Comparison of ENCODE assay signal across 9 cellular contexts in the genomic region with DNA sequence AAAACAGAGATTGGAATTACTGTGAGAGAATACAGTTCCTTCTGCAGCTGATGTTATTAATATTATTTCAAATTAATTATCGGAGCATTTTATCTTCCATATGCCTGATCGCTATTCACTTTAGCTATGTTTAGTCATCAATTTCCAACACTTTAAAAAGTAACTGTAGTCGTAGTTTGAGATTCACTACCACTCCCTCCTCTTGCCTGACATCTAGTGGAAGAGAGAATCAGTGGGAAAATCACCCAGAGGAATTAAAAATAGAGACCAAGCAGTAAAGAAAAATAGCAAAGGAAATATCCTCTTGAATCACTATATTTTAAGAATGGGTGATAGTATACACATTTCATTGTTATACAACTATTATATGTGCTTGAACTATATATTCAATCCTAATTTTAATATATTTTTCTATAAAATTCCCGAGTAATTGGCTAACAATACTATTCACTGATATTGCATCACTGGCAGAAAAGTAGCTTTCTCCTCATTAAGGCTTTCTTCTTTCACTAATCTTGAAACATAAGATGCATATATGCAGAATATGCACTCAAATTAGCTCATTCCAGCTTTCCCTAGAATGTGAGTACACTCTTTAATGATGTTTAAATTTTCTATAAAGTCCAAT.
DNase-seq lines count a peak whose midpoint lies in the region; ATAC-seq and TF ChIP-seq lines count a peak whose summit lies in the region.
"Had no signal": no experiment of that assay in that cellular context is flagged by ENCODE, and none has a peak within 500 bp of the region (broad histone marks: within the 10 kb centered on the region; RNA-seq: fewer than 3 reads in every experiment).

No MANE protein-coding gene starts in this region.

- intact Hi-C loops in dorsolateral prefrontal cortex (cut with DNase I) = no loop called here

- no peaks in the 10 kb centered on the region for H3K36me3 ChIP-seq in brain microvascular endothelial cell (replicated peaks)

- DNase-seq in NOMO-1 (lab: John Stamatoyannopoulos, UW; ENCODE audit: unreplicated experiment in 2 of 2) (peak; percentile 10 to 74), NOMO-1 treated with dmso at 0.1 percent for 144 hours (lab: John Stamatoyannopoulos, UW; ENCODE audit: unreplicated experiment) (no peak), NCI-H526 treated with DMSO at 0.1 percent for 48 hours (lab: John Stamatoyannopoulos, UW) (peak; percentile 14), dorsolateral prefrontal cortex (no peak), retinal pigment epithelial cell (ENCODE audit: low read depth) (no peak), 8988T (no peak), brain microvascular endothelial cell (no peak)
- DNase-seq: NCI-H187 had no signal

- no peak for ATAC-seq in HG03108 (IDR thresholded peaks at IDR 0.05; ENCODE audit: unreplicated experiment)

- H3K27ac ChIP-seq in dorsolateral prefrontal cortex = no peak overlapping the region
- no peak overlapping the region for H3K27ac ChIP-seq in brain microvascular endothelial cell

- no peaks in the 10 kb centered on the region for H3K27me3 ChIP-seq in dorsolateral prefrontal cortex
- H3K27me3 ChIP-seq in brain microvascular endothelial cell (replicated peaks) = no peaks in the 10 kb centered on the region

- in situ Hi-C loops in brain microvascular endothelial cell (cut with HindIII; ENCODE audit: low pct_ligation_motif_present, low sequenced_read_pairs) = no loop called here

- H3K4me3 ChIP-seq in dorsolateral prefrontal cortex (peak overlapping the region in 7 of 59 donors; percentile 4 to 46 (median 20)), retinal pigment epithelial cell (ENCODE audit: low read length) (no peak overlapping the region), brain microvascular endothelial cell (ENCODE audit: low read depth, low read length) (no peak overlapping the region)

- TF ChIP-seq CTCF in dorsolateral prefrontal cortex (IDR thresholded peaks at IDR 0.05 in 54 of 56, conservative IDR thresholded peaks at IDR 0.05 in 2 of 56; ENCODE audit: low read depth in 1 of 56, partially characterized antibody in 56 of 56) (peak in 55 of 56 donors; percentile 20 to 73 (median 56)), retinal pigment epithelial cell (conservative IDR thresholded peaks at IDR 0.05; ENCODE audit: low read depth, low read length) (peak; percentile 81), brain microvascular endothelial cell (IDR thresholded peaks at IDR 0.05; ENCODE audit: low read depth, low read length, missing control alignments) (no peak)

Comparison
In these comparisons a context has a peak if more than half of its experiments do, and no peak if none do; other contexts are left out.
1. DNase-seq: peak in NOMO-1 (2 of 2) and NCI-H526 treated with DMSO at 0.1 percent for 48 hours (single experiment); none in NOMO-1 treated with dmso at 0.1 percent for 144 hours (single experiment), dorsolateral prefrontal cortex (0 of 10), retinal pigment epithelial cell (single experiment), 8988T (single experiment) and brain microvascular endothelial cell (single experiment).